In genomic region chr10:97914837-97915211, GRCh38 we compare ENCODE assay signal across 9 cellular contexts.
DNase-seq lines count a peak whose midpoint lies in the region; ATAC-seq and TF ChIP-seq lines count a peak whose summit lies in the region.
"Had no signal": no experiment of that assay in that cellular context is flagged by ENCODE, and none has a peak within 500 bp of the region (broad histone marks: within the 10 kb centered on the region; RNA-seq: fewer than 3 reads in every experiment).

No MANE protein-coding gene starts in this region.

- no peaks in the 10 kb centered on the region for H3K36me3 ChIP-seq in colonic mucosa
- H3K36me3 ChIP-seq in liver (ENCODE audit: control insufficient read depth in 4 of 4, insufficient read depth in 3 of 4, low read depth in 1 of 4, low read length in 3 of 4), result no peaks in the 10 kb centered on the region

- 6% methylated on average over 11 of the region's 11 CpGs for WGBS in liver

- H3K9ac ChIP-seq in colonic mucosa (ENCODE audit: low read depth in 2 of 2, low read length in 2 of 2) (no peak overlapping the region), liver (ENCODE audit: low read depth in 1 of 2, low read length in 2 of 2) (no peak overlapping the region)

- intact Hi-C loops in colonic mucosa (cut with DNase I), result loop anchor here (2.0 kb wide), 1 partner anchor 126 kb away; no protein-coding TSS in a partner anchor

- peak; percentile 93 to 96 for TF ChIP-seq RAD21 in liver (IDR thresholded peaks at IDR 0.05)

- H3K4me1 ChIP-seq in colonic mucosa (no peaks in the 10 kb centered on the region), liver (ENCODE audit: control insufficient read depth in 4 of 4, insufficient read depth in 4 of 4, low read length in 3 of 4) (peaks cover 0 to 7% (median under 1%) of the 10 kb centered on the region in 4 donors)

- H3K27ac ChIP-seq in colonic mucosa, result no peak overlapping the region
- no peak overlapping the region for H3K27ac ChIP-seq in liver (ENCODE audit: low read depth in 1 of 2, low read length in 2 of 2)
- H3K27ac ChIP-seq: epithelial cell of prostate had no signal

- H3K27me3 ChIP-seq in colonic mucosa, result no peaks in the 10 kb centered on the region
- H3K27me3 ChIP-seq in liver (ENCODE audit: control insufficient read depth in 4 of 4, insufficient read depth in 4 of 4, low read length in 3 of 4), result no peaks in the 10 kb centered on the region

- peak; percentile 82 for TF ChIP-seq CTCF in colonic mucosa (IDR thresholded peaks at IDR 0.05)
- peak; percentile 90 for TF ChIP-seq CTCF in liver (IDR thresholded peaks at IDR 0.05; ENCODE audit: low read depth, low read length, missing input control)

- peak; percentile 62 for ATAC-seq in HG02938 (IDR thresholded peaks at IDR 0.05; ENCODE audit: unreplicated experiment)

- H3K9me3 ChIP-seq in colonic mucosa (no peaks in the 10 kb centered on the region), liver (ENCODE audit: control insufficient read depth in 4 of 4, low read length in 3 of 4) (no peaks in the 10 kb centered on the region)

- H3K4me3 ChIP-seq in colonic mucosa (no peak overlapping the region), liver (ENCODE audit: low read depth in 1 of 3, low read length in 3 of 3) (no peak overlapping the region)

- DNase-seq in GM04504 (ENCODE audit: low read depth) (peak; percentile 22), NCI-H460 (ENCODE audit: extremely low read depth, low read depth) (peak; percentile 66), colonic mucosa (peak; percentile 78), NCI-H2107 treated with DMSO at 0.1 percent for 48 hours (lab: John Stamatoyannopoulos, UW; ENCODE audit: unreplicated experiment) (no peak)
- DNase-seq in activated CD4-positive, alpha-beta T cell treated with anti-CD3 and anti-CD28 coated beads, Interleukin-2, amount 50 U/mL, for 1 hour, result peak; percentile 71
- peak; percentile 63 to 77 (median 65) for DNase-seq in stimulated activated CD4-positive, alpha-beta T cell treated with anti-CD3 and anti-CD28 coated beads, TNF-alpha, amount 100 ng/mL, for 24 hours (ENCODE audit: low read depth in 3 of 3)

TF ChIP-seq in liver, 16 proteins besides CTCF, POLR2A, EP300 and RAD21:
- no peak for TF ChIP-seq FOXA2 (IDR thresholded peaks at IDR 0.05)
- no peak for TF ChIP-seq REST (IDR thresholded peaks at IDR 0.05)
